ENCODE assay signal across 25 cellular contexts in the genomic region with DNA sequence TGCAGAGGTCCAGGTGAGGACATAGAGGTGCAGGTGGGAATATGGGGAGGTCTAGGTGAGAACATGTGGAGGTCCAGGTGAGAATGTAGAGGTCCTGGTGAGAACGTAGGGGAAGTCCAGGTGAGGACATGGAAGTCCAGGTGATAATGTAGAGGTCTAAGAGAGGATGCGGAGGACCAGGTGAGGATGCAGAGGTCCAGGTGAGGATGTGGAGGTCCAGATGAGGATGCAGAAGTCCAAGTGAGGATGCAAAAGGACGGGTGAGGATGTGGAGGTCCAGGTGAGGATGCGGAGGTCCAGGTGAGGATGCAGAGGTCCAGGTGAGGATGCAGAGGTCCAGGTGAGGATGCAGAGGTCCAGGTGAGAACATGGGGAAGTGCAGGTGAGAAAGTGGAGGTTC.
DNase-seq lines count a peak whose midpoint lies in the region; ATAC-seq, FAIRE-seq and TF ChIP-seq lines count a peak whose summit lies in the region.
"Had no signal": no experiment of that assay in that cellular context is flagged by ENCODE, and none has a peak within 500 bp of the region (broad histone marks: within the 10 kb centered on the region; RNA-seq: fewer than 3 reads in every experiment).

No MANE protein-coding gene starts in this region.

- H3K4me3 ChIP-seq in bronchial epithelial cell (ENCODE audit: low read depth, low read length) (no peak overlapping the region), upper lobe of right lung (no peak overlapping the region)
- H3K4me3 ChIP-seq: coronary artery, testis had no signal

- H3K27ac ChIP-seq in upper lobe of right lung, result no peak overlapping the region
- H3K27ac ChIP-seq: 22Rv1, coronary artery, testis had no signal

- intact Hi-C loops in upper lobe of right lung (cut with DNase I), result no loop called here

- H3K27me3 Mint-ChIP-seq in T-helper 2 cell treated with Interferon-gamma antibody and Interleukin-4, amounts not matched to agents 5 μg/mL and 100 μg/mL, for 36 hours (ENCODE audit: low read depth), result peaks cover 46% of the 10 kb centered on the region
- H3K27me3 Mint-ChIP-seq in naive B cell, result peaks cover 61 to 87% (median 74%) of the 10 kb centered on the region in 3 donors
- H3K27me3 Mint-ChIP-seq in stimulated activated naive B cell treated with anti-CD40 and anti-IgM and Interleukin-4, amounts not matched to agents 10 μg/mL and 1 μg/mL and 100 μg/mL, for 72 hours, result peaks cover 58 to 77% of the 10 kb centered on the region in 2 donors

- ATAC-seq in naive B cell (ENCODE audit: low read depth in 2 of 2) (no peak), upper lobe of right lung (no peak)
- no peak for ATAC-seq in stimulated activated naive B cell treated with anti-CD40 and anti-IgM and Interleukin-4, amounts not matched to agents 10 μg/mL and 1 μg/mL and 100 μg/mL, for 72 hours (replicated peaks)
- ATAC-seq: left cardiac atrium; PC-3; stimulated activated memory B cell treated with anti-CD40 and anti-IgM and Interleukin-4, amounts not matched to agents 10 μg/mL and 1 μg/mL and 100 μg/mL, for 72 hours; T-cell had no signal

- peak overlapping the region; percentile 6 for H3K4me3 Mint-ChIP-seq in T-helper 2 cell treated with Interferon-gamma antibody and Interleukin-4, amounts not matched to agents 5 μg/mL and 100 μg/mL, for 36 hours
- peak overlapping the region in 5 of 8 donors; percentile 8 to 71 (median 41) for H3K4me3 Mint-ChIP-seq in naive B cell
- H3K4me3 Mint-ChIP-seq in stimulated activated naive B cell treated with anti-CD40 and anti-IgM and Interleukin-4, amounts not matched to agents 10 μg/mL and 1 μg/mL and 100 μg/mL, for 72 hours, result peak overlapping the region in 1 of 2 donors; percentile 26
- H3K4me3 Mint-ChIP-seq: stimulated activated memory B cell treated with anti-CD40 and anti-IgM and Interleukin-4, amounts not matched to agents 10 μg/mL and 1 μg/mL and 100 μg/mL, for 72 hours had no signal

- TF ChIP-seq CTCF in bronchial epithelial cell (IDR thresholded peaks at IDR 0.05; ENCODE audit: insufficient read depth, low read length, severe bottlenecking), result no peak
- no peak for TF ChIP-seq CTCF in upper lobe of right lung (IDR thresholded peaks at IDR 0.05)

- no peaks in the 10 kb centered on the region for H3K9me3 ChIP-seq in upper lobe of right lung
- H3K9me3 ChIP-seq: testis had no signal

- H3K9me3 Mint-ChIP-seq in T-helper 2 cell treated with Interferon-gamma antibody and Interleukin-4, amounts not matched to agents 5 μg/mL and 100 μg/mL, for 36 hours, result no peaks in the 10 kb centered on the region
- H3K9me3 Mint-ChIP-seq in naive B cell, result peaks cover 0 to 8% (median 0%) of the 10 kb centered on the region in 7 donors
- H3K9me3 Mint-ChIP-seq in stimulated activated naive B cell treated with anti-CD40 and anti-IgM and Interleukin-4, amounts not matched to agents 10 μg/mL and 1 μg/mL and 100 μg/mL, for 72 hours, result no peaks in the 10 kb centered on the region
- H3K9me3 Mint-ChIP-seq: activated T-helper 2 cell treated with anti-CD3 and anti-CD28 coated beads, Interferon-gamma antibody, Interleukin-2, Interleukin-4, amounts not matched to agents 10 μg/mL and 5 μg/mL and 100 μg/mL, durations not matched to agents 14 hours and 24 hours and 36 hours; stimulated activated memory B cell treated with anti-CD40 and anti-IgM and Interleukin-4, amounts not matched to agents 10 μg/mL and 1 μg/mL and 100 μg/mL, for 72 hours had no signal

- H3K36me3 Mint-ChIP-seq in T-helper 2 cell treated with Interferon-gamma antibody and Interleukin-4, amounts not matched to agents 5 μg/mL and 100 μg/mL, for 36 hours (ENCODE audit: low read depth), result no peaks in the 10 kb centered on the region
- H3K36me3 Mint-ChIP-seq in naive B cell, result peaks cover 0 to 9% of the 10 kb centered on the region in 2 donors
- no peaks in the 10 kb centered on the region for H3K36me3 Mint-ChIP-seq in stimulated activated naive B cell treated with anti-CD40 and anti-IgM and Interleukin-4, amounts not matched to agents 10 μg/mL and 1 μg/mL and 100 μg/mL, for 72 hours
- H3K36me3 Mint-ChIP-seq: stimulated activated memory B cell treated with anti-CD40 and anti-IgM and Interleukin-4, amounts not matched to agents 10 μg/mL and 1 μg/mL and 100 μg/mL, for 72 hours; T-cell had no signal

- H3K36me3 ChIP-seq in bronchial epithelial cell (ENCODE audit: control insufficient read depth, insufficient read depth, low read length), result no peaks in the 10 kb centered on the region
- H3K36me3 ChIP-seq in upper lobe of right lung, result no peaks in the 10 kb centered on the region

- H3K4me1 Mint-ChIP-seq in T-helper 2 cell treated with Interferon-gamma antibody and Interleukin-4, amounts not matched to agents 5 μg/mL and 100 μg/mL, for 36 hours (ENCODE audit: low read depth), result no peaks in the 10 kb centered on the region
- peaks cover 9 to 16% (median 12%) of the 10 kb centered on the region in 3 donors for H3K4me1 Mint-ChIP-seq in naive B cell
- peaks cover 8 to 12% of the 10 kb centered on the region in 2 donors for H3K4me1 Mint-ChIP-seq in stimulated activated naive B cell treated with anti-CD40 and anti-IgM and Interleukin-4, amounts not matched to agents 10 μg/mL and 1 μg/mL and 100 μg/mL, for 72 hours

- no peak for DNase-seq in T-helper 2 cell treated with Interferon-gamma antibody and Interleukin-4, amounts not matched to agents 5 μg/mL and 100 μg/mL, for 36 hours (ENCODE audit: low spot score)
- DNase-seq in T-helper 2 cell (no peak), bronchial epithelial cell (ENCODE audit: low read depth) (no peak), naive B cell (no peak), upper lobe of right lung (peak; percentile 40)
- no peak for DNase-seq in stimulated activated CD4-positive, alpha-beta T cell treated with anti-CD3 and anti-CD28 coated beads, Interleukin-2, amount 100 ng/mL, for 24 hours
- DNase-seq in stimulated activated CD4-positive, alpha-beta T cell treated with anti-CD3 and anti-CD28 coated beads, Interleukin-1b, Interleukin-23, amount 100 ng/mL, for 48 hours, result no peak
- DNase-seq in stimulated activated naive B cell treated with anti-CD40 and anti-IgM and Interleukin-4, amounts not matched to agents 10 μg/mL and 1 μg/mL and 100 μg/mL, for 72 hours, result no peak
- DNase-seq: activated CD4-positive, alpha-beta T cell treated with anti-CD3 and anti-CD28 coated beads for 48 hours; COR-L47; Kasumi-1; left cardiac atrium; mesenchymal stem cell; NCI-H1092; NCI-H187 treated with DMSO at 0.1 percent for 48 hours; NCI-H345; PC-3; T-cell; testis had no signal

- H3K4me1 ChIP-seq in upper lobe of right lung, result peaks cover 4% of the 10 kb centered on the region

- H3K27ac Mint-ChIP-seq in T-helper 2 cell treated with Interferon-gamma antibody and Interleukin-4, amounts not matched to agents 5 μg/mL and 100 μg/mL, for 36 hours, result no peak overlapping the region
- H3K27ac Mint-ChIP-seq in naive B cell, result peak overlapping the region in 1 of 6 donors; percentile 7
- H3K27ac Mint-ChIP-seq in stimulated activated naive B cell treated with anti-CD40 and anti-IgM and Interleukin-4, amounts not matched to agents 10 μg/mL and 1 μg/mL and 100 μg/mL, for 72 hours, result no peak overlapping the region
- H3K27ac Mint-ChIP-seq: activated T-helper 2 cell treated with anti-CD3 and anti-CD28 coated beads, Interferon-gamma antibody, Interleukin-2, Interleukin-4, amounts not matched to agents 10 μg/mL and 5 μg/mL and 100 μg/mL, durations not matched to agents 14 hours and 24 hours and 36 hours; progenitor cell of endocrine pancreas; stimulated activated memory B cell treated with anti-CD40 and anti-IgM and Interleukin-4, amounts not matched to agents 10 μg/mL and 1 μg/mL and 100 μg/mL, for 72 hours; T-cell had no signal

- peak; percentile 93 for FAIRE-seq in bronchial epithelial cell (lab: Jason Lieb, UNC)
- FAIRE-seq: GM12892 had no signal

- H3K27me3 ChIP-seq in bronchial epithelial cell (ENCODE audit: control insufficient read depth, insufficient read depth, low read length) (peaks cover 21% of the 10 kb centered on the region), upper lobe of right lung (peaks cover 57% of the 10 kb centered on the region)
- H3K27me3 ChIP-seq: testis had no signal
